19 cellular contexts compared by ENCODE assay signal in genomic region chr17:49853470-49854015, GRCh38. TPM values are rescaled to one million over a fixed set of nuclear protein-coding genes. Genes with fewer than 3 reads are reported as not detected.
DNase-seq lines count a peak whose midpoint lies in the region; FAIRE-seq and TF ChIP-seq lines count a peak whose summit lies in the region.
"Had no signal": no experiment of that assay in that cellular context is flagged by ENCODE, and none has a peak within 500 bp of the region (broad histone marks: within the 10 kb centered on the region; RNA-seq: fewer than 3 reads in every experiment).

No MANE protein-coding gene starts in this region.

- H4K20me1 ChIP-seq in BLaER1 treated with 17β-estradiol and CSF1 and Interleukin-3, amounts not matched to agents 10 nM and 100 nM: no peaks in the 10 kb centered on the region
- H4K20me1 ChIP-seq: BLaER1 had no signal

- H3K9me3 Mint-ChIP-seq in nephron: no peaks in the 10 kb centered on the region
- H3K9me3 Mint-ChIP-seq: CD8-positive, alpha-beta T cell; GM23338; H9 had no signal

- peaks cover 67% of the 10 kb centered on the region for H3K27me3 Mint-ChIP-seq in nephron (ENCODE audit: low read depth)

- H3K27ac ChIP-seq in BLaER1 treated with 17β-estradiol and CSF1 and Interleukin-3, amounts not matched to agents 10 nM and 100 nM: peak overlapping the region in 9 of 11 experiments; percentile 88 to 99 (median 95); a peak in 15 of 22 replicates
- H3K27ac ChIP-seq: BLaER1 had no signal

- peaks cover 31% of the 10 kb centered on the region for H3K27me3 ChIP-seq in BE2C
- no peaks in the 10 kb centered on the region for H3K27me3 ChIP-seq in BLaER1 treated with 17β-estradiol and CSF1 and Interleukin-3, amounts not matched to agents 10 nM and 100 nM
- H3K27me3 ChIP-seq: BLaER1 had no signal

- H3K4me2 ChIP-seq in BLaER1 treated with 17β-estradiol and CSF1 and Interleukin-3, amounts not matched to agents 10 nM and 100 nM: peak overlapping the region; percentile 80 to 97 (median 91); a peak in 18 of 22 replicates
- H3K4me2 ChIP-seq: GM23338 had no signal

- H3K36me3 Mint-ChIP-seq in nephron (ENCODE audit: low read depth): no peaks in the 10 kb centered on the region
- H3K36me3 Mint-ChIP-seq: CD14-positive monocyte had no signal

- H3K36me3 ChIP-seq in BE2C: no peaks in the 10 kb centered on the region
- no peaks in the 10 kb centered on the region for H3K36me3 ChIP-seq in BLaER1 treated with 17β-estradiol and CSF1 and Interleukin-3, amounts not matched to agents 10 nM and 100 nM
- H3K36me3 ChIP-seq: BLaER1 had no signal

- no peak overlapping the region for H3K4me3 ChIP-seq in BE2C (ENCODE audit: low read depth, low read length)
- no peak overlapping the region for H3K4me3 ChIP-seq in BLaER1 treated with 17β-estradiol and CSF1 and Interleukin-3, amounts not matched to agents 10 nM and 100 nM
- H3K4me3 ChIP-seq: BLaER1, GM23338 had no signal

- peak; percentile 69 for FAIRE-seq in HTR-8/SVneo (lab: Jason Lieb, UNC)
- FAIRE-seq: G401.6, GM12892, GM19239 had no signal

- no peaks in the 10 kb centered on the region for H3K9me3 ChIP-seq in BE2C
- no peaks in the 10 kb centered on the region for H3K9me3 ChIP-seq in BLaER1 treated with 17β-estradiol and CSF1 and Interleukin-3, amounts not matched to agents 10 nM and 100 nM (replicated peaks in 1 of 11)
- H3K9me3 ChIP-seq: BLaER1, Caco-2 had no signal

- H3K4me3 Mint-ChIP-seq in nephron: peak overlapping the region in 2 of 3 experiments; percentile 15 to 28
- H3K4me3 Mint-ChIP-seq: GM23338, H9 had no signal

- peak overlapping the region in 3 of 11 experiments; percentile 13 to 89 (median 85); a peak in 4 of 22 replicates for H3K9ac ChIP-seq in BLaER1 treated with 17β-estradiol and CSF1 and Interleukin-3, amounts not matched to agents 10 nM and 100 nM
- H3K9ac ChIP-seq: BLaER1 had no signal

- H3K27ac Mint-ChIP-seq in nephron: no peak overlapping the region
- H3K27ac Mint-ChIP-seq: CD8-positive, alpha-beta T cell; GM23338 had no signal

- DNase-seq in BE2C (peak; percentile 48), HTR-8/SVneo (ENCODE audit: insufficient read length, low spot score) (no peak), MV-4-11 (lab: John Stamatoyannopoulos, UW) (no peak), NCI-H748 (lab: John Stamatoyannopoulos, UW; ENCODE audit: unreplicated experiment) (no peak), NCI-H2107 (lab: John Stamatoyannopoulos, UW) (no peak), SW480 (ENCODE audit: low spot score) (no peak)
- DNase-seq: Caco-2; CD8-positive, alpha-beta T cell; DMS153; DND-41; H9 had no signal

- H3K4me1 ChIP-seq in BE2C: peaks cover 3% of the 10 kb centered on the region; the same call in 1 of the 2 replicates
- peaks cover 47 to 81% (median 70%) of the 10 kb centered on the region in 10 experiments for H3K4me1 ChIP-seq in BLaER1 treated with 17β-estradiol and CSF1 and Interleukin-3, amounts not matched to agents 10 nM and 100 nM

- H3K4me1 Mint-ChIP-seq in nephron: peaks cover 4% of the 10 kb centered on the region

- TF ChIP-seq CTCF in BE2C (IDR thresholded peaks at IDR 0.05; ENCODE audit: low read depth, low read length) (no peak), nephron (IDR thresholded peaks at IDR 0.05; ENCODE audit: unreplicated experiment in 3 of 3) (no peak)

RNA-seq across cellular contexts. Expression of gene TAC4, which starts 5.7 kb away (rescaled TPM):
- not detected for polyA plus RNA-seq in BE2C (2012; ENCODE audit: insufficient read depth, insufficient read length, low read depth)
- polyA plus RNA-seq: CD14-positive monocyte, GM23338 had no signal
